In genomic region chr17:80353718-80354275, GRCh38 we compare ENCODE assay signal across 21 cellular contexts.
"Had no signal": no experiment of that assay in that cellular context is flagged by ENCODE, and none has a peak within 500 bp of the region (broad histone marks: within the 10 kb centered on the region; RNA-seq: fewer than 3 reads in every experiment).

No MANE protein-coding gene starts in this region.

- H3K27ac Mint-ChIP-seq: activated CD8-positive, alpha-beta T cell treated with anti-CD3 and anti-CD28 coated beads, Interleukin-2, amount 10 ng/mL, durations not matched to agents 7 days and 5 days; activated naive CD4-positive, alpha-beta T cell treated with anti-CD3 and anti-CD28 coated beads, Interleukin-2, amount 50 U/mL, for 24 hours had no signal

- H3K4me1 Mint-ChIP-seq: activated naive CD4-positive, alpha-beta T cell treated with anti-CD3 and anti-CD28 coated beads, Interleukin-2, amount 50 U/mL, for 24 hours had no signal

- H3K4me3 Mint-ChIP-seq: activated naive CD4-positive, alpha-beta T cell treated with anti-CD3 and anti-CD28 coated beads, Interleukin-2, amount 50 U/mL, for 24 hours; T-helper 2 cell treated with Interferon-gamma antibody and Interleukin-4, amounts not matched to agents 5 μg/mL and 100 μg/mL, for 36 hours had no signal

- DNase-seq: activated CD4-positive, alpha-beta T cell treated with anti-CD3 and anti-CD28 coated beads, Interleukin-2, amount 50 U/mL, for 1 hour; activated CD8-positive, alpha-beta T cell treated with anti-CD3 and anti-CD28 coated beads, Interleukin-2, amount 10 ng/mL, durations not matched to agents 7 days and 5 days; activated gamma-delta T cell; amygdala; dermis blood vessel endothelial cell; effector CD8-positive, alpha-beta T cell; erythroblast; foreskin fibroblast; heart right ventricle; left colon; mesendoderm; occipital lobe; retina; stimulated activated CD4-positive, alpha-beta T cell treated with anti-CD3 and anti-CD28 coated beads, Interleukin-4, amount 100 ng/mL, for 24 hours; stimulated activated naive CD8-positive, alpha-beta T cell treated with anti-CD3 and anti-CD28 coated beads, Interleukin-15, Interleukin-2, amounts not matched to agents 100 U/mL and 50 U/mL, for 24 hours; SW 1271 had no signal

- H3K9me3 Mint-ChIP-seq: activated naive CD4-positive, alpha-beta T cell treated with anti-CD3 and anti-CD28 coated beads, Interleukin-2, amount 50 U/mL, for 24 hours; T-helper 2 cell treated with Interferon-gamma antibody and Interleukin-4, amounts not matched to agents 5 μg/mL and 100 μg/mL, for 36 hours had no signal

- H3K27me3 Mint-ChIP-seq: activated naive CD4-positive, alpha-beta T cell treated with anti-CD3 and anti-CD28 coated beads, Interleukin-2, amount 50 U/mL, for 24 hours had no signal

- ATAC-seq: activated CD4-positive, CD25-positive, alpha-beta regulatory T cell treated with anti-CD3 and anti-CD28 coated beads, Interleukin-2, amount 50 U/mL, for 24 hours; activated CD8-positive, alpha-beta T cell treated with anti-CD3 and anti-CD28 coated beads, Interleukin-2, amount 10 ng/mL, durations not matched to agents 7 days and 5 days; heart right ventricle; left colon; mucosa of descending colon; stimulated activated naive CD8-positive, alpha-beta T cell treated with anti-CD3 and anti-CD28 coated beads, Interleukin-15, Interleukin-2, amounts not matched to agents 100 U/mL and 50 U/mL, for 24 hours; upper lobe of right lung had no signal
